In genomic region chr5:65933295-65933694, GRCh38 we compare ENCODE assay signal across 23 cellular contexts. TPM values are rescaled to one million over a fixed set of nuclear protein-coding genes. Genes with fewer than 3 reads are reported as not detected.
DNase-seq lines count a peak whose midpoint lies in the region; ATAC-seq, FAIRE-seq and TF ChIP-seq lines count a peak whose summit lies in the region.
"Had no signal": no experiment of that assay in that cellular context is flagged by ENCODE, and none has a peak within 500 bp of the region (broad histone marks: within the 10 kb centered on the region; RNA-seq: fewer than 3 reads in every experiment).

No MANE protein-coding gene starts in this region.

- H3K79me2 ChIP-seq in SK-N-SH (ENCODE audit: insufficient read depth): peaks cover 100% of the 10 kb centered on the region

- CTCF ChIA-PET in SK-N-SH (lab: Yijun Ruan, JAX): interaction anchor here (1.4 kb wide), 1 partner anchor 9 kb away, joined by 3 read pairs; no protein-coding TSS in a partner anchor
- CTCF ChIA-PET in CD4-positive, alpha-beta memory T cell (lab: Charles Lee; ENCODE audit: partially characterized antibody): no interaction called here
- CTCF ChIA-PET in T-cell (lab: Charles Lee): interaction anchor here (0.6 kb wide), 2 partner anchors 23 to 107 kb away, joined by 3 to 4 read pairs; no protein-coding TSS in a partner anchor
- CTCF ChIA-PET in naive thymus-derived CD4-positive, alpha-beta T cell (lab: Charles Lee): no interaction called here

- H4K20me1 ChIP-seq in SK-N-SH (ENCODE audit: insufficient read depth): peaks cover 99% of the 10 kb centered on the region

- DNase-seq in SK-N-SH (no peak), T-cell (no peak), SKM-1 (lab: John Stamatoyannopoulos, UW; ENCODE audit: unreplicated experiment) (no peak), D721Med (ENCODE audit: insufficient read length, low spot score) (no peak), HK-2 (ENCODE audit: unreplicated experiment) (no peak)
- no peak for DNase-seq in CD4-positive, alpha-beta memory T cell
- no peak for DNase-seq in naive thymus-derived CD4-positive, alpha-beta T cell
- DNase-seq: 8988T; activated CD4-positive, alpha-beta T cell treated with anti-CD3 and anti-CD28 coated beads, Interleukin-2, amount 50 U/mL, for 48 hours; DMS79 treated with DMSO at 0.1 percent for 48 hours; foreskin fibroblast; left lung; NCI-H1417 treated with DMSO at 0.1 percent for 48 hours; NCI-H2171 treated with DMSO at 0.1 percent for 48 hours; NCI-H774; posterior cingulate gyrus; SW 1271; upper lobe of left lung had no signal

- H3K4me3 Mint-ChIP-seq in CD4-positive, alpha-beta memory T cell: peak overlapping the region in 7 of 8 donors; percentile 1 to 77 (median 48)
- peak overlapping the region; percentile 6 to 52 (median 11) for H3K4me3 Mint-ChIP-seq in T-cell
- H3K4me3 Mint-ChIP-seq in naive thymus-derived CD4-positive, alpha-beta T cell: peak overlapping the region in 9 of 10 donors; percentile 4 to 97 (median 66)

- no peak overlapping the region for H3K27ac ChIP-seq in SK-N-SH (ENCODE audit: low read depth in 2 of 2, low read length in 1 of 2)
- no peak overlapping the region for H3K27ac ChIP-seq in CD4-positive, alpha-beta memory T cell (ENCODE audit: low read depth, low read length)
- no peak overlapping the region for H3K27ac ChIP-seq in naive thymus-derived CD4-positive, alpha-beta T cell (ENCODE audit: low read depth, low read length)
- H3K27ac ChIP-seq: ascending aorta; BLaER1 treated with 17β-estradiol and CSF1 and Interleukin-3, amounts not matched to agents 10 nM and 100 nM; left lung; upper lobe of left lung had no signal

- 0 out of 3 replicates have a peak, but pooled peaks have one; percentile 24 for ATAC-seq in SK-N-SH treated with all-trans-retinoic acid at 6 μM for 48 hours
- no peak for ATAC-seq in T-cell (replicated peaks in 1 of 4)
- ATAC-seq in naive thymus-derived CD4-positive, alpha-beta T cell: no peak
- ATAC-seq: left lung had no signal

- no peak overlapping the region for H3K9ac ChIP-seq in SK-N-SH
- H3K9ac ChIP-seq: BLaER1 treated with 17β-estradiol and CSF1 and Interleukin-3, amounts not matched to agents 10 nM and 100 nM had no signal

- peaks cover 7 to 33% of the 10 kb centered on the region in 2 donors for H3K36me3 Mint-ChIP-seq in CD4-positive, alpha-beta memory T cell
- peaks cover 29% of the 10 kb centered on the region for H3K36me3 Mint-ChIP-seq in T-cell
- H3K36me3 Mint-ChIP-seq in naive thymus-derived CD4-positive, alpha-beta T cell: peaks cover 0 to 41% (median 22%) of the 10 kb centered on the region in 5 donors

- peaks cover 2 to 16% of the 10 kb centered on the region in 2 experiments; a peak in 2 of 4 replicates for H3K4me1 ChIP-seq in SK-N-SH (ENCODE audit: control insufficient read depth in 1 of 2, insufficient read depth in 2 of 2, low read depth in 1 of 2, low read length in 1 of 2)
- H3K4me1 ChIP-seq in CD4-positive, alpha-beta memory T cell (ENCODE audit: insufficient read depth, low read length): peaks cover 97% of the 10 kb centered on the region
- H3K4me1 ChIP-seq in naive thymus-derived CD4-positive, alpha-beta T cell (ENCODE audit: control insufficient read depth in 2 of 2, insufficient read depth in 2 of 2, low read length in 2 of 2): peaks cover 42 to 48% of the 10 kb centered on the region in 2 donors

- H3K9me3 Mint-ChIP-seq in CD4-positive, alpha-beta memory T cell: no peaks in the 10 kb centered on the region
- no peaks in the 10 kb centered on the region for H3K9me3 Mint-ChIP-seq in T-cell
- peaks cover 0 to 4% (median 0%) of the 10 kb centered on the region in 11 donors for H3K9me3 Mint-ChIP-seq in naive thymus-derived CD4-positive, alpha-beta T cell

- no peaks in the 10 kb centered on the region for H3K27me3 Mint-ChIP-seq in CD4-positive, alpha-beta memory T cell
- H3K27me3 Mint-ChIP-seq in T-cell: no peaks in the 10 kb centered on the region
- H3K27me3 Mint-ChIP-seq in naive thymus-derived CD4-positive, alpha-beta T cell: no peaks in the 10 kb centered on the region

- no peaks in the 10 kb centered on the region for H3K9me2 ChIP-seq in SK-N-SH

- peaks cover 39 to 90% (median 73%) of the 10 kb centered on the region in 4 donors for H3K4me1 Mint-ChIP-seq in CD4-positive, alpha-beta memory T cell
- peaks cover 82 to 88% (median 84%) of the 10 kb centered on the region in 3 donors for H3K4me1 Mint-ChIP-seq in T-cell
- peaks cover 51 to 90% (median 70%) of the 10 kb centered on the region in 7 donors for H3K4me1 Mint-ChIP-seq in naive thymus-derived CD4-positive, alpha-beta T cell

- no peaks in the 10 kb centered on the region for H3K27me3 ChIP-seq in SK-N-SH (ENCODE audit: insufficient read depth)
- H3K27me3 ChIP-seq in CD4-positive, alpha-beta memory T cell (ENCODE audit: insufficient read depth, low read length): no peaks in the 10 kb centered on the region
- H3K27me3 ChIP-seq in naive thymus-derived CD4-positive, alpha-beta T cell (ENCODE audit: control insufficient read depth in 2 of 2, insufficient read depth in 2 of 2, low read length in 2 of 2): no peaks in the 10 kb centered on the region
- H3K27me3 ChIP-seq: ascending aorta; BLaER1 treated with 17β-estradiol and CSF1 and Interleukin-3, amounts not matched to agents 10 nM and 100 nM; left lung; upper lobe of left lung had no signal

- no peak overlapping the region for H3K4me3 ChIP-seq in SK-N-SH (ENCODE audit: low read depth in 2 of 2, low read length in 1 of 2)
- no peak overlapping the region for H3K4me3 ChIP-seq in CD4-positive, alpha-beta memory T cell (ENCODE audit: low read length in 2 of 2)
- H3K4me3 ChIP-seq in naive thymus-derived CD4-positive, alpha-beta T cell (ENCODE audit: low read length): no peak overlapping the region
- H3K4me3 ChIP-seq: ascending aorta; BLaER1 treated with 17β-estradiol and CSF1 and Interleukin-3, amounts not matched to agents 10 nM and 100 nM; HAP-1; left lung; upper lobe of left lung had no signal

- TF ChIP-seq RAD21 in SK-N-SH (IDR thresholded peaks at IDR 0.05; ENCODE audit: low read length): no peak

- peaks cover 13% of the 10 kb centered on the region for H3F3A ChIP-seq in SK-N-SH (replicated peaks; ENCODE audit: insufficient read depth)

- TF ChIP-seq EP300 in SK-N-SH (IDR thresholded peaks at IDR 0.05; ENCODE audit: borderline replicate concordance in 1 of 2, low read depth in 1 of 2, low read length in 1 of 2): no peak

- H3K27ac Mint-ChIP-seq in CD4-positive, alpha-beta memory T cell: peak overlapping the region in 4 of 7 donors; percentile 5 to 85 (median 42)
- H3K27ac Mint-ChIP-seq in T-cell: peak overlapping the region in 1 of 2 donors; percentile 62
- H3K27ac Mint-ChIP-seq in naive thymus-derived CD4-positive, alpha-beta T cell: peak overlapping the region in 8 of 9 donors; percentile 0 to 82 (median 52)

- H3K36me3 ChIP-seq in SK-N-SH (replicated peaks in 1 of 2; ENCODE audit: control insufficient read depth in 1 of 2, insufficient read depth in 2 of 2, low read length in 1 of 2): peaks cover 6 to 17% of the 10 kb centered on the region in 2 experiments
- no peaks in the 10 kb centered on the region for H3K36me3 ChIP-seq in CD4-positive, alpha-beta memory T cell (ENCODE audit: insufficient read depth, low read length)
- H3K36me3 ChIP-seq in naive thymus-derived CD4-positive, alpha-beta T cell (ENCODE audit: control insufficient read depth in 2 of 3, insufficient read depth in 3 of 3, low read length in 3 of 3): no peaks in the 10 kb centered on the region
- H3K36me3 ChIP-seq: ascending aorta, HAP-1, left lung, upper lobe of left lung had no signal

- TF ChIP-seq CTCF in SK-N-SH (IDR thresholded peaks at IDR 0.05): no peak
- TF ChIP-seq CTCF in D721Med (IDR thresholded peaks at IDR 0.05; ENCODE audit: insufficient read depth, missing control alignments): no peak

- no peaks in the 10 kb centered on the region for H3K9me3 ChIP-seq in SK-N-SH
- no peaks in the 10 kb centered on the region for H3K9me3 ChIP-seq in CD4-positive, alpha-beta memory T cell (ENCODE audit: control insufficient read depth in 1 of 2, low read length in 2 of 2)
- H3K9me3 ChIP-seq in naive thymus-derived CD4-positive, alpha-beta T cell (ENCODE audit: control insufficient read depth in 2 of 3, low read length in 3 of 3): no peaks in the 10 kb centered on the region
- H3K9me3 ChIP-seq: ascending aorta, left lung, upper lobe of left lung had no signal

- POLR2A ChIA-PET in SK-N-SH (lab: Yijun Ruan, JAX) (no interaction called here), T-cell (lab: Charles Lee) (interaction anchor here in 1 of 2 donors (0.5 kb wide), 1 partner anchor 31 kb away, joined by 6 read pairs; no protein-coding TSS in a partner anchor)
- POLR2A ChIA-PET in CD4-positive, alpha-beta memory T cell (lab: Charles Lee; ENCODE audit: partially characterized antibody): interaction anchor here (0.7 kb wide), 1 partner anchor 9 kb away, joined by 4 read pairs; no protein-coding TSS in a partner anchor
- POLR2A ChIA-PET in naive thymus-derived CD4-positive, alpha-beta T cell (lab: Charles Lee): interaction anchor here (1.0 to 1.1 kb wide), 3 partner anchors 9 to 66 kb away, joined by 3 read pairs; no protein-coding TSS in a partner anchor

- no peak overlapping the region for H2AFZ ChIP-seq in SK-N-SH (ENCODE audit: low read depth)

- intact Hi-C loops in CD4-positive, alpha-beta memory T cell (cut with micrococcal nuclease): no loop called here
- intact Hi-C loops in naive thymus-derived CD4-positive, alpha-beta T cell (cut with micrococcal nuclease): no loop called here

- 91% methylated on average over 2 of the region's 2 CpGs for WGBS in SK-N-SH (ENCODE audit: low lambda C conversion rate)

- no peak for FAIRE-seq in D721Med (lab: Jason Lieb, UNC)
- FAIRE-seq: colon had no signal

- H3K4me2 ChIP-seq in SK-N-SH: no peak overlapping the region

TF ChIP-seq in SK-N-SH treated with all-trans-retinoic acid at 6 μM for 48 hours, 23 proteins besides CTCF, POLR2A, EP300 and RAD21 (continues in another document):
- no peak for TF ChIP-seq GLIS3 (CRISPR knock-in tag; IDR thresholded peaks at IDR 0.05)

TF ChIP-seq in SK-N-SH, 30 proteins besides CTCF, POLR2A, EP300 and RAD21 (continues in another document):
- TF ChIP-seq TAF1 (IDR thresholded peaks at IDR 0.05; ENCODE audit: borderline replicate concordance, low read depth, low read length) (no peak), SMC3 (IDR thresholded peaks at IDR 0.05; ENCODE audit: low read depth, low read length) (no peak), TEAD4 (IDR thresholded peaks at IDR 0.05; ENCODE audit: borderline replicate concordance, insufficient read depth) (no peak), FOXJ3 (CRISPR knock-in tag; IDR thresholded peaks at IDR 0.05) (no peak), RCOR1 (IDR thresholded peaks at IDR 0.05; ENCODE audit: low read length) (no peak), SIN3A (IDR thresholded peaks at IDR 0.05; ENCODE audit: borderline replicate concordance, low read depth, low read length) (no peak)

RNA-seq across cellular contexts. Expression of gene ERBIN, which starts 6.9 kb away (rescaled TPM):
- polyA plus RNA-seq in SK-N-SH (2012; rRNA removed): 10.3 and 14.0 TPM in 2 replicates
- polyA plus RNA-seq in SK-N-SH (2012; cell fraction: cytosol; rRNA removed): 16.0 and 18.2 TPM in 2 replicates
- polyA plus RNA-seq in SK-N-SH (2012; cell fraction: nucleus; rRNA removed): 8.0 and 21.9 TPM in 2 replicates
- 10 to 100 TPM; 96.7 to 98.7 TPM for total RNA-seq in CD4-positive, alpha-beta memory T cell
- 10 to 100 TPM; 30.6 to 47.8 TPM for polyA plus RNA-seq in CD4-positive, alpha-beta memory T cell
- 100 to 1,000 TPM; 105 to 125 (median 112) TPM for total RNA-seq in T-cell
- 100 to 1,000 TPM in 4 of 5 experiments, 10 to 100 TPM in 1; 55.0 to 125 (median 113) TPM for total RNA-seq in naive thymus-derived CD4-positive, alpha-beta T cell
- polyA plus RNA-seq in naive thymus-derived CD4-positive, alpha-beta T cell: 10 to 100 TPM; 45.1 to 60.5 TPM

Comparison
In these comparisons a context has a peak if more than half of its experiments do, and no peak if none do; other contexts are left out.
1. H3K4me3 Mint-ChIP-seq: peak in every context shown above with its lines; median percentile 66 in naive thymus-derived CD4-positive, alpha-beta T cell; 48 in CD4-positive, alpha-beta memory T cell; 11 in T-cell.
2. CTCF ChIA-PET loops: an anchor here in SK-N-SH (1.4 kb wide) and T-cell (0.6 kb wide); none called in CD4-positive, alpha-beta memory T cell and naive thymus-derived CD4-positive, alpha-beta T cell.